Comparison of ENCODE assay signal across 8 cellular contexts in the genomic region with DNA sequence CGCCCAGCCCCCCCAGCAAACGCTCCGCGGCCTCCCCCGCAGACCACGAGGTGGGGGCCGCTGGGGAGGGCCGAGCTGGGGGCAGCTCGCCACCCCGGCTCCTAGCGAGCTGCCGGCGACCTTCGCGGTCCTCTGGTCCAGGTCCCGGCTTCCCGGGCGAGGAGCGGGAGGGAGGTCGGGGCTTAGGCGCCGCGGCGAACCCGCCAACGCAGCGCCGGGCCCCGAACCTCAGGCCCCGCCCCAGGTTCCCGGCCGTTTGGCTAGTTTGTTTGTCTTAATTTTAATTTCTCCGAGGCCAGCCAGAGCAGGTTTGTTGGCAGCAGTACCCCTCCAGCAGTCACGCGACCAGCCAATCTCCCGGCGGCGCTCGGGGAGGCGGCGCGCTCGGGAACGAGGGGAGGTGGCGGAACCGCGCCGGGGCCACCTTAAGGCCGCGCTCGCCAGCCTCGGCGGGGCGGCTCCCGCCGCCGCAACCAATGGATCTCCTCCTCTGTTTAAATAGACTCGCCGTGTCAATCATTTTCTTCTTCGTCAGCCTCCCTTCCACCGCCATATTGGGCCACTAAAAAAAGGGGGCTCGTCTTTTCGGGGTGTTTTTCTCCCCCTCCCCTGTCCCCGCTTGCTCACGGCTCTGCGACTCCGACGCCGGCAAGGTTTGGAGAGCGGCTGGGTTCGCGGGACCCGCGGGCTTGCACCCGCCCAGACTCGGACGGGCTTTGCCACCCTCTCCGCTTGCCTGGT. TPM values are rescaled to one million over a fixed set of nuclear protein-coding genes. Genes with fewer than 3 reads are reported as not detected.
DNase-seq lines count a peak whose midpoint lies in the region; ATAC-seq, FAIRE-seq and TF ChIP-seq lines count a peak whose summit lies in the region.

A gene (plus strand): TSS at position 524 of the 741 bp plus-strand sequence. CDS start 472 bp downstream, outside the sequence.

- DNase-seq in CD4-positive, alpha-beta memory T cell: peak; percentile 87 to 90 (median 89)
- DNase-seq in NT2/D1 (ENCODE audit: low read depth, low spot score) (peak; percentile 93), H1 (ENCODE audit: low read depth in 1 of 2, low spot score in 2 of 2) (peak in 1 of 2 experiments; percentile 82), mesenchymal stem cell (peak; percentile 92)
- peak; percentile 94 for DNase-seq in activated CD8-positive, alpha-beta memory T cell treated with anti-CD3 and anti-CD28 coated beads, Interleukin-2, amount 10 ng/mL, durations not matched to agents 7 days and 5 days
- DNase-seq in stimulated activated CD8-positive, alpha-beta memory T cell treated with anti-CD3 and anti-CD28 coated beads, Interleukin-12 subunit alpha, Interleukin-12 subunit beta, amount 100 ng/mL, for 1 hour (ENCODE audit: low read depth): peak; percentile 70

- TF ChIP-seq CTCF in H1 (IDR thresholded peaks at IDR 0.05; ENCODE audit: control extremely low read depth in 1 of 3, insufficient read depth in 1 of 3, low read depth in 1 of 3, low read length in 3 of 3): no peak

- POLR2A ChIA-PET in CD4-positive, alpha-beta memory T cell (lab: Charles Lee; ENCODE audit: partially characterized antibody): interaction anchor here (0.6 to 33.8 kb wide), 35 partner anchors 2 to 367 kb away, joined by 3 to 1446 read pairs (median 5); a partner anchor contains a TSS
- POLR2A ChIA-PET in H1 (lab: Charles Lee; ENCODE audit: partially characterized antibody): interaction anchor here (0.6 to 5.7 kb wide), 8 partner anchors 7 to 549 kb away, joined by 3 to 51 read pairs (median 3); a partner anchor contains a TSS

- peak within 1 kb of the TSS; percentile 95 for H3K27ac ChIP-seq in CD4-positive, alpha-beta memory T cell (ENCODE audit: low read depth, low read length)
- peak within 1 kb of the TSS; percentile 91 for H3K27ac ChIP-seq in HUES48 (ENCODE audit: low read depth, low read length)
- H3K27ac ChIP-seq in H1 (ENCODE audit: low read depth, low read length): peak within 1 kb of the TSS; percentile 82
- peak within 1 kb of the TSS; percentile 95 for H3K27ac ChIP-seq in mesenchymal stem cell (ENCODE audit: low read length, poor library complexity, severe bottlenecking)

- H3K36me3 Mint-ChIP-seq in CD4-positive, alpha-beta memory T cell: peaks cover 44 to 58% of the 10 kb centered on the region in 2 donors
- peaks cover 53% of the 10 kb centered on the region for H3K36me3 Mint-ChIP-seq in activated CD8-positive, alpha-beta memory T cell treated with anti-CD3 and anti-CD28 coated beads, Interleukin-2, amount 10 ng/mL, durations not matched to agents 7 days and 5 days

- H3K4me2 ChIP-seq in H1 (ENCODE audit: insufficient read depth in 1 of 2, low read depth in 2 of 2, low read length in 2 of 2): peak within 1 kb of the TSS; percentile 95 to 96
- peak within 1 kb of the TSS; percentile 66 for H3K4me2 ChIP-seq in mesenchymal stem cell (ENCODE audit: low read length, poor library complexity, severe bottlenecking)

- H3K4ac ChIP-seq in H1 (replicated peaks; ENCODE audit: insufficient read length, low read depth, low read length) (peak within 1 kb of the TSS; percentile 11), mesenchymal stem cell (ENCODE audit: low read depth in 1 of 2, low read length in 2 of 2) (peak within 1 kb of the TSS; percentile 92 to 93)

- peak within 1 kb of the TSS; percentile 70 for H3K56ac ChIP-seq in H1 (replicated peaks; ENCODE audit: insufficient read length, low read depth, low read length)

- H3K18ac ChIP-seq in H1 (ENCODE audit: extremely low read depth, low read length) (peak within 1 kb of the TSS; percentile 92), mesenchymal stem cell (ENCODE audit: low read depth in 1 of 2, low read length in 2 of 2) (peak within 1 kb of the TSS; percentile 93 to 94)

- no peak for TF ChIP-seq EP300 in H1 (IDR thresholded peaks at IDR 0.05; ENCODE audit: borderline replicate concordance in 1 of 2, low read depth in 2 of 2, low read length in 2 of 2)

- peak within 1 kb of the TSS; percentile 96 to 100 (median 98) for H3K4me3 Mint-ChIP-seq in CD4-positive, alpha-beta memory T cell
- H3K4me3 Mint-ChIP-seq in activated CD8-positive, alpha-beta memory T cell treated with anti-CD3 and anti-CD28 coated beads, Interleukin-2, amount 10 ng/mL, durations not matched to agents 7 days and 5 days: peak within 1 kb of the TSS; percentile 96

- H3K23me2 ChIP-seq in H1 (ENCODE audit: low read depth, low read length): peaks cover 11% of the 10 kb centered on the region

- H3K9ac ChIP-seq in HUES48 (ENCODE audit: low read depth, low read length) (peak within 1 kb of the TSS; percentile 81), NT2/D1 (ENCODE audit: insufficient read length, low read depth) (peak within 1 kb of the TSS; percentile 99), H1 (replicated peaks in 1 of 4; ENCODE audit: extremely low read depth in 1 of 4, low read depth in 3 of 4, low read length in 3 of 4) (peak within 1 kb of the TSS; percentile 82 to 88 (median 86)), mesenchymal stem cell (ENCODE audit: low read length) (peak within 1 kb of the TSS; percentile 97)

- H3K4me1 Mint-ChIP-seq in CD4-positive, alpha-beta memory T cell: peaks cover 38 to 62% (median 47%) of the 10 kb centered on the region in 4 donors
- peaks cover 41% of the 10 kb centered on the region for H3K4me1 Mint-ChIP-seq in activated CD8-positive, alpha-beta memory T cell treated with anti-CD3 and anti-CD28 coated beads, Interleukin-2, amount 10 ng/mL, durations not matched to agents 7 days and 5 days

- no peak within 1 kb of the TSS for H2BK120ac ChIP-seq in H1 (replicated peaks; ENCODE audit: low read depth, low read length)
- H2BK120ac ChIP-seq in mesenchymal stem cell (ENCODE audit: low read depth, low read length): peak within 1 kb of the TSS; percentile 98

- H4K5ac ChIP-seq in H1 (ENCODE audit: insufficient read length, low read depth, low read length): peak within 1 kb of the TSS; percentile 94

- H4K20me1 ChIP-seq in H1 (replicated peaks in 1 of 2; ENCODE audit: control insufficient read depth in 1 of 2, insufficient read depth in 2 of 2, low read length in 2 of 2): peaks cover 10 to 12% of the 10 kb centered on the region in 2 experiments

- H3K9me3 ChIP-seq in CD4-positive, alpha-beta memory T cell (ENCODE audit: control insufficient read depth in 1 of 2, low read length in 2 of 2): no peaks in the 10 kb centered on the region
- H3K9me3 ChIP-seq in HUES48 (ENCODE audit: control insufficient read depth, insufficient read depth, low read length) (no peaks in the 10 kb centered on the region), NT2/D1 (ENCODE audit: insufficient read depth, low read length) (no peaks in the 10 kb centered on the region), H1 (ENCODE audit: insufficient read depth in 2 of 2, low read depth in 1 of 2, low read length in 1 of 2) (no peaks in the 10 kb centered on the region), mesenchymal stem cell (ENCODE audit: control insufficient read depth, low read length) (no peaks in the 10 kb centered on the region)

- 0 out of 2 replicates have a peak within 1 kb of the TSS, but pooled peaks have one; percentile 84 for H2AFZ ChIP-seq in H1 (ENCODE audit: low read length)
- no peak within 1 kb of the TSS for H2AFZ ChIP-seq in mesenchymal stem cell (ENCODE audit: low read depth, low read length)

- H2BK12ac ChIP-seq in H1 (ENCODE audit: low read depth, low read length): no peak within 1 kb of the TSS
- peak within 1 kb of the TSS; percentile 65 to 89 for H2BK12ac ChIP-seq in mesenchymal stem cell (ENCODE audit: low read length in 2 of 2)

- H2BK20ac ChIP-seq in H1 (ENCODE audit: low read length): no peak within 1 kb of the TSS

- H2BK15ac ChIP-seq in H1 (ENCODE audit: low read length) (0 out of 2 replicates have a peak within 1 kb of the TSS, but pooled peaks have one; percentile 76), mesenchymal stem cell (ENCODE audit: low read depth, poor library complexity, severe bottlenecking) (peak within 1 kb of the TSS; percentile 99)

- peaks cover 8 to 26% of the 10 kb centered on the region in 2 experiments; a peak in 3 of 4 replicates for H3K79me2 ChIP-seq in H1 (ENCODE audit: control insufficient read depth in 1 of 2, insufficient read depth in 2 of 2, low read length in 2 of 2)

- peak within 1 kb of the TSS; percentile 96 to 99 (median 98) for H3K27ac Mint-ChIP-seq in CD4-positive, alpha-beta memory T cell
- H3K27ac Mint-ChIP-seq in activated CD8-positive, alpha-beta memory T cell treated with anti-CD3 and anti-CD28 coated beads, Interleukin-2, amount 10 ng/mL, durations not matched to agents 7 days and 5 days: peak within 1 kb of the TSS; percentile 100

- peak within 1 kb of the TSS; percentile 76 for H4K91ac ChIP-seq in H1 (replicated peaks; ENCODE audit: insufficient read length, low read length)
- H4K91ac ChIP-seq in mesenchymal stem cell (ENCODE audit: low read length): peak within 1 kb of the TSS; percentile 97

- peaks cover 0 to 5% (median 0%) of the 10 kb centered on the region in 8 donors for H3K9me3 Mint-ChIP-seq in CD4-positive, alpha-beta memory T cell
- H3K9me3 Mint-ChIP-seq in activated CD8-positive, alpha-beta memory T cell treated with anti-CD3 and anti-CD28 coated beads, Interleukin-2, amount 10 ng/mL, durations not matched to agents 7 days and 5 days (ENCODE audit: low read depth): no peaks in the 10 kb centered on the region

- peak; percentile 65 to 69 for TF ChIP-seq POLR2A in H1 (IDR thresholded peaks at IDR 0.05; ENCODE audit: control extremely low read depth in 1 of 2, low read depth in 2 of 2, low read length in 2 of 2)

- no peak for TF ChIP-seq RAD21 in H1 (IDR thresholded peaks at IDR 0.05 in 1 of 2, conservative IDR thresholded peaks at IDR 0.05 in 1 of 2; ENCODE audit: low read depth in 2 of 2, low read length in 2 of 2)

- H2BK5ac ChIP-seq in H1 (ENCODE audit: low read depth, low read length) (0 out of 2 replicates have a peak within 1 kb of the TSS, but pooled peaks have one; percentile 79), mesenchymal stem cell (ENCODE audit: low read depth, low read length, poor library complexity, severe bottlenecking) (peak within 1 kb of the TSS; percentile 92)

- no peak within 1 kb of the TSS for H2AK5ac ChIP-seq in H1 (ENCODE audit: low read depth, low read length)
- H2AK5ac ChIP-seq in mesenchymal stem cell (ENCODE audit: low read length, severe bottlenecking): peak within 1 kb of the TSS; percentile 63

- no peaks in the 10 kb centered on the region for H3K27me3 ChIP-seq in CD4-positive, alpha-beta memory T cell (ENCODE audit: insufficient read depth, low read length)
- H3K27me3 ChIP-seq in HUES48 (ENCODE audit: control insufficient read depth, insufficient read depth, low read length): peaks cover 25% of the 10 kb centered on the region
- H3K27me3 ChIP-seq in NT2/D1 (ENCODE audit: insufficient read depth, insufficient read length): peaks cover 16% of the 10 kb centered on the region
- peaks cover 0 to 4% (median 0%) of the 10 kb centered on the region in 4 experiments; a peak in 1 of 7 replicates for H3K27me3 ChIP-seq in H1 (replicated peaks in 1 of 4; ENCODE audit: control insufficient read depth in 3 of 4, extremely low read depth in 1 of 4, insufficient read depth in 3 of 4, low read length in 3 of 4)
- H3K27me3 ChIP-seq in mesenchymal stem cell (ENCODE audit: control insufficient read depth in 1 of 2, insufficient read depth in 1 of 2, low read length in 2 of 2): no peaks in the 10 kb centered on the region

- no peak within 1 kb of the TSS for H3K14ac ChIP-seq in H1 (ENCODE audit: insufficient read length)
- peak within 1 kb of the TSS; percentile 37 to 72 for H3K14ac ChIP-seq in mesenchymal stem cell (ENCODE audit: low read length in 2 of 2)

- CTCF ChIA-PET in CD4-positive, alpha-beta memory T cell (lab: Charles Lee; ENCODE audit: partially characterized antibody): interaction anchor here (0.7 to 5.3 kb wide), 12 partner anchors 8 to 360 kb away, joined by 3 to 87 read pairs (median 5); a partner anchor contains a TSS
- CTCF ChIA-PET in activated CD8-positive, alpha-beta memory T cell treated with anti-CD3 and anti-CD28 coated beads, Interleukin-2, amount 10 ng/mL, durations not matched to agents 7 days and 5 days (lab: Charles Lee): interaction anchor here (0.8 to 3.5 kb wide), 11 partner anchors 8 to 342 kb away, joined by 3 to 29 read pairs (median 4); no protein-coding TSS in a partner anchor
- CTCF ChIA-PET in H1 (lab: Charles Lee; ENCODE audit: partially characterized antibody): interaction anchor here (0.7 to 2.2 kb wide), 9 partner anchors 9 to 366 kb away, joined by 3 to 17 read pairs (median 5); no protein-coding TSS in a partner anchor

- H3K79me1 ChIP-seq in H1 (ENCODE audit: low read depth, low read length) (peaks cover 7% of the 10 kb centered on the region; the same call in 1 of the 2 replicates), mesenchymal stem cell (replicated peaks; ENCODE audit: low read length, poor library complexity, severe bottlenecking) (peaks cover 2% of the 10 kb centered on the region)

- peaks cover 35% of the 10 kb centered on the region for H3K36me3 ChIP-seq in CD4-positive, alpha-beta memory T cell (ENCODE audit: insufficient read depth, low read length)
- H3K36me3 ChIP-seq in HUES48 (ENCODE audit: control insufficient read depth, insufficient read depth, low read length): peaks cover 32% of the 10 kb centered on the region
- H3K36me3 ChIP-seq in NT2/D1 (ENCODE audit: insufficient read depth, insufficient read length, low read length): peaks cover 33% of the 10 kb centered on the region
- peaks cover 0 to 34% (median 10%) of the 10 kb centered on the region in 4 experiments; a peak in 6 of 8 replicates for H3K36me3 ChIP-seq in H1 (ENCODE audit: control insufficient read depth in 2 of 4, insufficient read depth in 4 of 4, low read length in 3 of 4)
- H3K36me3 ChIP-seq in mesenchymal stem cell (ENCODE audit: control insufficient read depth in 1 of 2, insufficient read depth in 2 of 2, low read depth in 1 of 2, low read length in 2 of 2): peaks cover 0 to 31% of the 10 kb centered on the region in 2 experiments

- H3K23ac ChIP-seq in H1 (ENCODE audit: insufficient read length): no peak within 1 kb of the TSS
- peak within 1 kb of the TSS; percentile 93 to 94 for H3K23ac ChIP-seq in mesenchymal stem cell (ENCODE audit: low read length in 2 of 2)

- peak; percentile 34 for ATAC-seq in GM21360 (IDR thresholded peaks at IDR 0.05; ENCODE audit: unreplicated experiment)
- ATAC-seq in activated CD8-positive, alpha-beta memory T cell treated with anti-CD3 and anti-CD28 coated beads, Interleukin-2, amount 10 ng/mL, durations not matched to agents 7 days and 5 days: peak; percentile 69

- intact Hi-C loops in CD4-positive, alpha-beta memory T cell (cut with micrococcal nuclease): loop anchor here (1.0 to 2.0 kb wide), 2 partner anchors 8 to 360 kb away; a partner anchor contains a TSS

- H4K8ac ChIP-seq in H1 (ENCODE audit: extremely low read depth, insufficient read depth, low read length): peak within 1 kb of the TSS; percentile 94; the same call in 1 of the 2 replicates
- peak within 1 kb of the TSS; percentile 94 for H4K8ac ChIP-seq in mesenchymal stem cell (ENCODE audit: low read length)

- no peak for FAIRE-seq in H1 (lab: Jason Lieb, UNC)

- H3K4me3 ChIP-seq in CD4-positive, alpha-beta memory T cell (ENCODE audit: low read length in 2 of 2): peak within 1 kb of the TSS; percentile 94 to 99
- H3K4me3 ChIP-seq in HUES48 (ENCODE audit: low read depth, low read length) (peak within 1 kb of the TSS; percentile 96), NT2/D1 (ENCODE audit: insufficient read length, low read depth) (peak within 1 kb of the TSS; percentile 95), H1 (ENCODE audit: extremely low read depth in 1 of 4, insufficient read depth in 2 of 4, low read depth in 3 of 4, low read length in 4 of 4) (peak within 1 kb of the TSS; percentile 89 to 99 (median 94)), mesenchymal stem cell (ENCODE audit: insufficient read depth in 1 of 2, low read depth in 1 of 2, low read length in 2 of 2) (peak within 1 kb of the TSS; percentile 89 to 94)

- H3K27me3 Mint-ChIP-seq in CD4-positive, alpha-beta memory T cell: no peaks in the 10 kb centered on the region
- no peaks in the 10 kb centered on the region for H3K27me3 Mint-ChIP-seq in activated CD8-positive, alpha-beta memory T cell treated with anti-CD3 and anti-CD28 coated beads, Interleukin-2, amount 10 ng/mL, durations not matched to agents 7 days and 5 days

- peaks cover 51% of the 10 kb centered on the region for H3K4me1 ChIP-seq in CD4-positive, alpha-beta memory T cell (ENCODE audit: insufficient read depth, low read length)
- H3K4me1 ChIP-seq in HUES48 (ENCODE audit: control insufficient read depth, insufficient read depth, low read length) (peaks cover 46% of the 10 kb centered on the region), NT2/D1 (ENCODE audit: insufficient read depth, insufficient read length) (peaks cover 16% of the 10 kb centered on the region), H1 (replicated peaks in 1 of 4; ENCODE audit: control insufficient read depth in 3 of 4, insufficient read depth in 4 of 4, low read length in 3 of 4) (peaks cover 5 to 23% (median 14%) of the 10 kb centered on the region in 4 experiments; a peak in 6 of 7 replicates), mesenchymal stem cell (ENCODE audit: control insufficient read depth, insufficient read depth, low read depth, low read length) (peaks cover 10% of the 10 kb centered on the region)

- WGBS in H1 (ENCODE audit: extremely low coverage in 1 of 2, insufficient coverage in 1 of 2, insufficient read length in 1 of 2, insufficient replicate concordance in 2 of 2, low coverage in 1 of 2, low lambda C conversion rate in 2 of 2, missing lambda C conversion rate in 1 of 2), 2 experiments: 2% methylated on average over 64 of the region's 78 CpGs; no CpG with 5 or more reads in 1 of the 2 experiments
- under 1% methylated on average over 69 of the region's 78 CpGs for WGBS in mesenchymal stem cell

RNA-seq across cellular contexts. Expression of the gene that starts here (rescaled TPM):
- total RNA-seq in CD4-positive, alpha-beta memory T cell: 100 to 1,000 TPM; 232 to 238 TPM
- polyA plus RNA-seq in CD4-positive, alpha-beta memory T cell: 10 to 100 TPM; 12.5 to 14.5 TPM
- total RNA-seq in activated CD8-positive, alpha-beta memory T cell treated with anti-CD3 and anti-CD28 coated beads, Interleukin-2, amount 10 ng/mL, durations not matched to agents 7 days and 5 days: 100 to 1,000 TPM in 1 of 2 experiments, 10 to 100 TPM in 1; 99.2 to 105 TPM
- 27.2 and 28.8 TPM in 2 replicates for total RNA-seq in H1 (2021; fragmentation: NEBNext Ultra II Directional; extraction: Animal tissue kit (Norgen Biotek cat#: 25700))
- polyA plus RNA-seq in H1 (2011; rRNA removed): 6.5 and 9.4 TPM in 2 replicates
- 11.1 TPM for polyA plus RNA-seq in H1 (2011; cell fraction: cytosol; rRNA removed)
- polyA plus RNA-seq in H1 (2011; cell fraction: nucleus; rRNA removed): 9.4 TPM
- polyA plus RNA-seq in H1 (2012, experiment 1 of 2): 14.5 to 18.1 TPM (median 17.0 TPM) in 4 replicates
- 8.3 TPM for polyA plus RNA-seq in H1 (2012, experiment 2 of 2)
- polyA plus RNA-seq in H1 (2013, experiment 1 of 2): 15.1 TPM
- 14.9 TPM for polyA plus RNA-seq in H1 (2013, experiment 2 of 2)
- 4.2 and 6.1 TPM in 2 replicates for polyA minus RNA-seq in H1 (2011; rRNA and poly(A)+ RNA removed)
- polyA minus RNA-seq in H1 (2011; cell fraction: cytosol; rRNA and poly(A)+ RNA removed): 18.7 TPM
- 11.4 TPM for polyA minus RNA-seq in H1 (2011; cell fraction: nucleus; rRNA and poly(A)+ RNA removed)
- 19.0 TPM for polyA plus RNA-seq in mesenchymal stem cell (2013, experiment 1 of 2)
- polyA plus RNA-seq in mesenchymal stem cell (2013, experiment 2 of 2): 19.7 TPM
